Comparison of ENCODE assay signal across 19 cellular contexts in the genomic region with DNA sequence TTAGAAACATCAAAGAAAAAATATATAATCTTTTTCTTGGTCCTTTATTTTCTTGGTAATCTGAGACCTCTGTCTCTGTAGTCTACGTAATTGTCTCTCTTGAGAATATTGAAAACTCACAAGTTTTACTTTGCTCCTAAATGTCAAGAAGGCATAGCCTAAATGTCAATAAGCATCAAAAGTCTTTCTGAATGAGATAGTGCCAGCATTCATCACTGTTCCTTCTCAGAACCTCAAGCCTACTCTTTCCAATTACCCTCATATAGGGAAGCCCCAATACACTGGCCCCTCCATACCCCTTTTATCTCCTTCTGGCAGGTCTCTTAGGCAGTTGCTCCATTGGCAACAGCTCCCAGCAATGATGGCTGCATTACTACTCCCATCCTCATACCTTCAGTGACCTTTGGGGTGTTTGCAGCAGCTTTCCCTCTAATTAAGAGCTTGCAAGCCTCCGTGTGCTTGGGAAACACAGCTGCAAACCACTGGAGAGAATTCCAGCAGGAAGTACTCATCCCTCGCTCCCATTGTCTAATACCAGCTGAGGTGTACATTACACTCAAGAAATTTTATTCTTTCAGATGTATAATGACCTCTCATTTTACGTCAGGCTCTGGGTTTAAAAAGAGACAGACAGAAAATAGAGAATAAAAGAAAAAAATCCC.
DNase-seq lines count a peak whose midpoint lies in the region; ATAC-seq, FAIRE-seq and TF ChIP-seq lines count a peak whose summit lies in the region.
"Had no signal": no experiment of that assay in that cellular context is flagged by ENCODE, and none has a peak within 500 bp of the region (broad histone marks: within the 10 kb centered on the region; RNA-seq: fewer than 3 reads in every experiment).

No MANE protein-coding gene starts in this region.

- H3K27ac Mint-ChIP-seq in natural killer cell = no peak overlapping the region
- H3K27ac Mint-ChIP-seq: activated T-helper 1 cell treated with anti-CD3 and anti-CD28 coated beads, Interleukin-12 subunit alpha, Interleukin-12 subunit beta, Interleukin-2, Interleukin-4 antibody, amounts not matched to agents 30 ng/mL and 10 ng/mL and 1 ng/mL, durations not matched to agents 14 hours and 24 hours and 36 hours had no signal

- peak overlapping the region; percentile 45 for H3K56ac ChIP-seq in mesendoderm (ENCODE audit: low read length)

- H3K36me3 ChIP-seq in PC-3 (ENCODE audit: low read depth, low read length) (no peaks in the 10 kb centered on the region), endothelial cell of umbilical vein (ENCODE audit: control insufficient read depth in 2 of 2, extremely low read depth in 1 of 2, insufficient read depth in 2 of 2, low read length in 2 of 2) (no peaks in the 10 kb centered on the region), mesendoderm (ENCODE audit: control insufficient read depth, insufficient read depth, low read length) (no peaks in the 10 kb centered on the region)

- peak overlapping the region; percentile 65 for H4K8ac ChIP-seq in mesendoderm (ENCODE audit: low read depth, low read length)

- H3K79me2 ChIP-seq in PC-3 (ENCODE audit: low read length) (no peaks in the 10 kb centered on the region), endothelial cell of umbilical vein (ENCODE audit: control insufficient read depth, insufficient read depth, low read length) (no peaks in the 10 kb centered on the region), mesendoderm (ENCODE audit: control insufficient read depth, insufficient read depth, low read length) (no peaks in the 10 kb centered on the region)

- POLR2A ChIA-PET in PC-3 (lab: Charles Lee; ENCODE audit: unreplicated experiment) = interaction anchor here (0.5 kb wide), 1 partner anchor 33 kb away, joined by 3 read pairs; no protein-coding TSS in a partner anchor
- POLR2A ChIA-PET in endothelial cell of umbilical vein (lab: Charles Lee) = no interaction called here

- H3K9me3 Mint-ChIP-seq in natural killer cell = no peaks in the 10 kb centered on the region
- H3K9me3 Mint-ChIP-seq: activated T-helper 1 cell treated with anti-CD3 and anti-CD28 coated beads, Interleukin-12 subunit alpha, Interleukin-12 subunit beta, Interleukin-2, Interleukin-4 antibody, amounts not matched to agents 30 ng/mL and 10 ng/mL and 1 ng/mL, durations not matched to agents 14 hours and 24 hours and 36 hours had no signal

- H3K4me3 ChIP-seq in PC-3 (ENCODE audit: low read length) = no peak overlapping the region
- no peak overlapping the region for H3K4me3 ChIP-seq in endothelial cell of umbilical vein (replicated peaks in 1 of 3; ENCODE audit: insufficient read depth in 1 of 3, low read depth in 1 of 3, low read length in 3 of 3)
- H3K4me3 ChIP-seq in mesendoderm (ENCODE audit: low read length) = no peak overlapping the region
- H3K4me3 ChIP-seq: coronary artery had no signal

- peak overlapping the region; percentile 77 for H3K27ac ChIP-seq in PC-3 (ENCODE audit: low read length)
- peak overlapping the region; percentile 87 for H3K27ac ChIP-seq in endothelial cell of umbilical vein (ENCODE audit: insufficient read depth, low read depth, low read length)
- H3K27ac ChIP-seq in mesendoderm (ENCODE audit: low read depth, low read length) = peak overlapping the region; percentile 48
- H3K27ac ChIP-seq: coronary artery, HL-60 had no signal

- H3K4me1 Mint-ChIP-seq in natural killer cell = no peaks in the 10 kb centered on the region

- H3K4me1 ChIP-seq in PC-3 (ENCODE audit: insufficient read depth, low read length) (peaks cover 28% of the 10 kb centered on the region), endothelial cell of umbilical vein (ENCODE audit: control insufficient read depth, extremely low read depth, insufficient read depth, low read length) (peaks cover 23% of the 10 kb centered on the region), mesendoderm (ENCODE audit: control insufficient read depth, low read depth, low read length) (peaks cover 5% of the 10 kb centered on the region)

- H3F3A ChIP-seq in PC-3 (ENCODE audit: low read length, unreplicated experiment) = no peaks in the 10 kb centered on the region

- H3K9me1 ChIP-seq in endothelial cell of umbilical vein (replicated peaks; ENCODE audit: control insufficient read depth, extremely low read depth, insufficient read depth, low read length) = no peaks in the 10 kb centered on the region

- H3K27me3 ChIP-seq in PC-3 (ENCODE audit: low read length) (no peaks in the 10 kb centered on the region), endothelial cell of umbilical vein (ENCODE audit: control insufficient read depth in 2 of 2, insufficient read depth in 2 of 2, low read length in 2 of 2) (no peaks in the 10 kb centered on the region), mesendoderm (ENCODE audit: insufficient read depth, low read length, poor library complexity) (no peaks in the 10 kb centered on the region)

- H3K27me3 Mint-ChIP-seq in natural killer cell (ENCODE audit: low read depth in 2 of 2) = no peaks in the 10 kb centered on the region

- dilution Hi-C loops in endothelial cell of umbilical vein (cut with MboI; ENCODE audit: extremely low pct_ligation_motif_present, low sequenced_read_pairs) = no loop called here

- no peak overlapping the region for H4K5ac ChIP-seq in mesendoderm (ENCODE audit: low read length)

- H3K4me3 Mint-ChIP-seq in natural killer cell = no peak overlapping the region
- H3K4me3 Mint-ChIP-seq: activated T-helper 1 cell treated with anti-CD3 and anti-CD28 coated beads, Interleukin-12 subunit alpha, Interleukin-12 subunit beta, Interleukin-2, Interleukin-4 antibody, amounts not matched to agents 30 ng/mL and 10 ng/mL and 1 ng/mL, durations not matched to agents 14 hours and 24 hours and 36 hours had no signal

- intact Hi-C loops in PC-3 (cut with micrococcal nuclease) = no loop called here
- intact Hi-C loops in endothelial cell of umbilical vein (cut with micrococcal nuclease) = no loop called here
- intact Hi-C loops in natural killer cell (cut with micrococcal nuclease) = no loop called here

- no peak for TF ChIP-seq POLR2A in endothelial cell of umbilical vein (IDR thresholded peaks at IDR 0.05; ENCODE audit: low read depth, low read length)

- no peaks in the 10 kb centered on the region for H3K79me1 ChIP-seq in mesendoderm (ENCODE audit: low read length)

- BruUV-seq in PC-3 (replicated peaks; lab: Mats Ljungman, UMichigan) (no TSS peak), endothelial cell of umbilical vein (replicated peaks; lab: Mats Ljungman, UMichigan) (no TSS peak)

- H3K9me2 ChIP-seq in PC-3 (replicated peaks; ENCODE audit: low read length) = no peaks in the 10 kb centered on the region

- no peak overlapping the region for H3K4ac ChIP-seq in mesendoderm (ENCODE audit: low read depth, low read length)

- H3K9me3 ChIP-seq in PC-3 (ENCODE audit: low read length) (no peaks in the 10 kb centered on the region), endothelial cell of umbilical vein (replicated peaks; ENCODE audit: control insufficient read depth, insufficient read depth, low read length) (no peaks in the 10 kb centered on the region)

- CTCF ChIA-PET in PC-3 (lab: Charles Lee) (no interaction called here), endothelial cell of umbilical vein (lab: Charles Lee) (interaction anchor here (0.6 to 4.1 kb wide), 5 partner anchors 8 to 291 kb away, joined by 3 to 23 read pairs (median 4); no protein-coding TSS in a partner anchor)

- no peak for ATAC-seq in PC-3
- ATAC-seq in natural killer cell = no peak

- H3K36me3 Mint-ChIP-seq in natural killer cell = no peaks in the 10 kb centered on the region

- H3K9ac ChIP-seq in PC-3 (ENCODE audit: low read length) (no peak overlapping the region), endothelial cell of umbilical vein (replicated peaks; ENCODE audit: extremely low read depth, insufficient read depth, low read length) (peak overlapping the region; percentile 45), mesendoderm (ENCODE audit: low read length) (no peak overlapping the region)

- H4K20me1 ChIP-seq in PC-3 (ENCODE audit: low read length) (no peaks in the 10 kb centered on the region), endothelial cell of umbilical vein (replicated peaks; ENCODE audit: control insufficient read depth, extremely low read depth, insufficient read depth, low read length) (no peaks in the 10 kb centered on the region)

- FAIRE-seq in endothelial cell of umbilical vein (lab: Jason Lieb, UNC) = no peak

- no CpG with 5 or more reads among the region's 4 CpGs for WGBS in mesendoderm (ENCODE audit: extremely low coverage, insufficient coverage, low lambda C conversion rate)

- no peak overlapping the region for H3K23ac ChIP-seq in mesendoderm (ENCODE audit: low read length)

- H2AK5ac ChIP-seq in mesendoderm (ENCODE audit: low read length) = no peak overlapping the region

- peak overlapping the region; percentile 44 for H3K18ac ChIP-seq in mesendoderm (ENCODE audit: low read length)

- no peak overlapping the region for H2BK15ac ChIP-seq in mesendoderm (replicated peaks; ENCODE audit: low read depth)

- H2BK120ac ChIP-seq in mesendoderm (ENCODE audit: low read depth, low read length) = peak overlapping the region; percentile 85

- H2AFZ ChIP-seq in PC-3 (ENCODE audit: low read length) (no peak overlapping the region), endothelial cell of umbilical vein (ENCODE audit: low read depth, low read length) (peak overlapping the region; percentile 90)

- H3K4me2 ChIP-seq in PC-3 (ENCODE audit: low read length) (peak overlapping the region; percentile 75; the same call in 1 of the 2 replicates), endothelial cell of umbilical vein (ENCODE audit: insufficient read depth, low read length) (no peak overlapping the region), mesendoderm (ENCODE audit: low read length) (no peak overlapping the region)

- DNase-seq in Daoy (ENCODE audit: low read depth) (peak; percentile 29), PC-3 (no peak), endothelial cell of umbilical vein (ENCODE audit: low read depth, low spot score) (peak; percentile 29), mesendoderm (peak; percentile 25), OCI-M1 (lab: John Stamatoyannopoulos, UW) (no peak), natural killer cell (no peak), NCI-H2107 (lab: John Stamatoyannopoulos, UW) (no peak), Kasumi-1 (lab: John Stamatoyannopoulos, UW) (no peak)
- DNase-seq: activated CD4-positive, alpha-beta T cell treated with anti-CD3 and anti-CD28 coated beads, Interleukin-2, amount 50 U/mL, for 48 hours; amygdala; DMS153; NCI-H2029 treated with DMSO at 0.1 percent for 48 hours; NCI-H774; nucleus accumbens; Right ventricle myocardium superior; substantia nigra had no signal

- TF ChIP-seq CTCF in PC-3 (conservative IDR thresholded peaks at IDR 0.05; ENCODE audit: low read depth, low read length) = no peak
- no peak for TF ChIP-seq CTCF in endothelial cell of umbilical vein (IDR thresholded peaks at IDR 0.05; ENCODE audit: extremely low read depth in 1 of 2, insufficient read depth in 1 of 2, low read depth in 1 of 2, low read length in 2 of 2)
- no peak for TF ChIP-seq CTCF in natural killer cell (IDR thresholded peaks at IDR 0.05)

- H2BK5ac ChIP-seq in mesendoderm (ENCODE audit: low read length) = peak overlapping the region; percentile 33

TF ChIP-seq in endothelial cell of umbilical vein, 7 proteins besides CTCF, POLR2A, EP300 and RAD21 (continues in another document):
- no peak for TF ChIP-seq EZH2 (IDR thresholded peaks at IDR 0.05; ENCODE audit: borderline replicate concordance, low read depth, low read length, severe bottlenecking)
- no peak for TF ChIP-seq GATA2 (IDR thresholded peaks at IDR 0.05; ENCODE audit: insufficient read depth, insufficient read length, low read depth, low read length)
- no peak for TF ChIP-seq MYC (IDR thresholded peaks at IDR 0.05; ENCODE audit: low read depth, low read length)

Comparison
In these comparisons a context has a peak if more than half of its experiments do, and no peak if none do; other contexts are left out.
1. DNase-seq: peak in Daoy (single experiment), endothelial cell of umbilical vein (single experiment) and mesendoderm (single experiment); none in PC-3 (single experiment), OCI-M1 (single experiment), natural killer cell (single experiment), NCI-H2107 (single experiment) and Kasumi-1 (0 of 2).
2. Peak in every context shown above with its lines, with median percentiles within 50 percentile points of each other: H3K27ac ChIP-seq.